Comparison of ENCODE assay signal across 1 cellular context in genomic region chr6:151325075-151326050, GRCh38.
A peak's percentile ranks its signal among the peaks of the same experiment; 100 is the strongest.
TF ChIP-seq lines count a peak whose summit lies in the region.

No MANE protein-coding gene starts in this region.

TF ChIP-seq in H1, 55 proteins besides CTCF, POLR2A, EP300 and RAD21 (continued from another document):
- no peak for TF ChIP-seq CHD7 (IDR thresholded peaks at IDR 0.05; ENCODE audit: insufficient replicate concordance, low read length)
- peak; percentile 56; the same call in 1 of the 2 replicates for TF ChIP-seq E2F6 (IDR thresholded peaks at IDR 0.05)
TF ChIP-seq in H1: peak in this region for 4.
